In the genomic region with DNA sequence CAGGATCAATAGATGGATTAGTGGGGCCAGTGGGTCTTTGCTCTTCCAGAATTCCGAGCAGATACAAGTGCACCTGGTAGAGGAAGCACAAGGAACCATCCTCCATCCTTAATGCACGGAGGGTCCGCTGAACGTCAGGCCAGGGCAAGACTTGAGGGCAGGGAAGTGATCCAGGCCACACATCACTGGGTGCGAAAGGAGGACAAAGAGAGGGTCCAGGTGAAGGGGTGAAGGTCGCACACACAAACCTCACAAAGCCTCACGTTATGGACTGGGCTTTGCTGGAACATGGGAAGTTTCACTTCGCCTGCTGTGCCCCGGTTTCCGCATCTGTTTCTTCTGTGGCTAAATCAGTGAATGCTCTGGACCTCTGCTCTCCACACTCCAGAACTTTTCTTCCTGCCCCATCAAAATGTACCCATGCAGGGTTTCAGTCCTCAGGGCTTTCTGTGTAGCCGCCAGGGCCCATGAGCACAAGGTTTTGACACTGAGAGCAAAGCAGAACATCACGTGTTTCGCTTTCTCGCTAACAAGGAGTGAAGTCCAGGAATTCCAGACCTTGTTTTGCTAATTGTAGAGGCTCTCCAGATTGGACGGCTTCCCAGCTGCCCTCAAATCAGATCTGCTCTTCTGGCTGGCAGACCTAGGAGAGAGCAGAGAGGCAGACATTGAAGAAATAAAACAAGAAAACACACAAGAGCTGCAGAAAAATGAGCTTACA, we compare ENCODE assay signal across 13 cellular contexts. TPM values are rescaled to one million over a fixed set of nuclear protein-coding genes. Genes with fewer than 3 reads are reported as not detected.
DNase-seq lines count a peak whose midpoint lies in the region; ATAC-seq and TF ChIP-seq lines count a peak whose summit lies in the region.
"Had no signal": no experiment of that assay in that cellular context is flagged by ENCODE, and none has a peak within 500 bp of the region (broad histone marks: within the 10 kb centered on the region; RNA-seq: fewer than 3 reads in every experiment).

No MANE protein-coding gene starts in this region.

- H3K4me3 ChIP-seq in body of pancreas (no peak overlapping the region), ovary (no peak overlapping the region)
- H3K4me3 ChIP-seq: uterus had no signal

- intact Hi-C loops in body of pancreas (cut with DNase I) (no loop called here), left ventricle myocardium superior (cut with micrococcal nuclease) (no loop called here), ovary (cut with DNase I) (no loop called here)

- TF ChIP-seq POLR2A in body of pancreas (IDR thresholded peaks at IDR 0.05) (no peak), ovary (IDR thresholded peaks at IDR 0.05) (no peak)

- DNase-seq in Ammon's horn (ENCODE audit: low spot score), result peak; percentile 49
- DNase-seq in body of pancreas, result peak in 3 of 4 donors; percentile 45 to 54 (median 50)
- peak; percentile 70 for DNase-seq in left ventricle myocardium superior
- DNase-seq in ovary, result peak in 4 of 5 donors; percentile 51 to 77 (median 62)
- DNase-seq in SIG-M5 (lab: John Stamatoyannopoulos, UW), result no peak
- DNase-seq in stimulated activated naive CD4-positive, alpha-beta T cell treated with Interleukin-2 at 50 U/mL for 16 hours (lab: John Stamatoyannopoulos, UW), result no peak
- DNase-seq in NCI-H748 treated with DMSO at 0.1 percent for 48 hours (lab: John Stamatoyannopoulos, UW), result no peak
- DNase-seq: activated gamma-delta T cell treated with Interleukin-2 at 50 U/mL for 16 hours, GOT3, nephron progenitor cell, OCI-M1 had no signal

- H3K36me3 ChIP-seq in body of pancreas (replicated peaks in 1 of 2; ENCODE audit: insufficient read depth in 1 of 2, low read depth in 2 of 2) (no peaks in the 10 kb centered on the region), ovary (no peaks in the 10 kb centered on the region)
- H3K36me3 ChIP-seq: uterus had no signal

- ATAC-seq in body of pancreas (peak; percentile 30), left ventricle myocardium superior (peak; percentile 95), GM18498 (IDR thresholded peaks at IDR 0.05; ENCODE audit: unreplicated experiment) (no peak)

- H3K4me1 ChIP-seq in body of pancreas (no peaks in the 10 kb centered on the region), ovary (ENCODE audit: insufficient read depth) (peaks cover 5% of the 10 kb centered on the region)
- H3K4me1 ChIP-seq: uterus had no signal

- no peak overlapping the region for H3K27ac ChIP-seq in body of pancreas
- no peak overlapping the region for H3K27ac ChIP-seq in ovary

- no peak for TF ChIP-seq EP300 in ovary (IDR thresholded peaks at IDR 0.05)

- no peak for TF ChIP-seq CTCF in body of pancreas (IDR thresholded peaks at IDR 0.05)
- no peak for TF ChIP-seq CTCF in ovary (IDR thresholded peaks at IDR 0.05)

- WGBS in body of pancreas, 2 donors, result 77 to 79% methylated on average over 15 of the region's 15 CpGs
- WGBS in ovary, 3 donors, result 68 to 75% (median 74%) methylated on average over 15 of the region's 15 CpGs

- H3K9me3 ChIP-seq in body of pancreas, result no peaks in the 10 kb centered on the region
- H3K9me3 ChIP-seq in ovary, result no peaks in the 10 kb centered on the region
- H3K9me3 ChIP-seq: uterus had no signal

- no peaks in the 10 kb centered on the region for H3K27me3 ChIP-seq in body of pancreas
- H3K27me3 ChIP-seq in ovary, result no peaks in the 10 kb centered on the region
- H3K27me3 ChIP-seq: uterus had no signal

RNA-seq across cellular contexts. Expression of gene KLF15, which starts 56.3 kb away (rescaled TPM):
- total RNA-seq in body of pancreas, result 10 to 100 TPM; 37.4 to 40.2 TPM
- total RNA-seq in left ventricle myocardium superior, result 28.5 TPM
- total RNA-seq in ovary, result 10 to 100 TPM; 23.2 to 83.3 (median 40.0) TPM
- 10 to 100 TPM; 13.4 to 61.4 TPM for polyA plus RNA-seq in ovary

Comparison
In these comparisons a context has a peak if more than half of its experiments do, and no peak if none do; other contexts are left out.
1. DNase-seq: peak in Ammon's horn (single experiment), body of pancreas (3 of 4), left ventricle myocardium superior (single experiment) and ovary (4 of 5); none in SIG-M5 (single experiment), stimulated activated naive CD4-positive, alpha-beta T cell treated with Interleukin-2 at 50 U/mL for 16 hours (single experiment) and NCI-H748 treated with DMSO at 0.1 percent for 48 hours (single experiment).